14 cellular contexts compared by ENCODE assay signal in the genomic region with DNA sequence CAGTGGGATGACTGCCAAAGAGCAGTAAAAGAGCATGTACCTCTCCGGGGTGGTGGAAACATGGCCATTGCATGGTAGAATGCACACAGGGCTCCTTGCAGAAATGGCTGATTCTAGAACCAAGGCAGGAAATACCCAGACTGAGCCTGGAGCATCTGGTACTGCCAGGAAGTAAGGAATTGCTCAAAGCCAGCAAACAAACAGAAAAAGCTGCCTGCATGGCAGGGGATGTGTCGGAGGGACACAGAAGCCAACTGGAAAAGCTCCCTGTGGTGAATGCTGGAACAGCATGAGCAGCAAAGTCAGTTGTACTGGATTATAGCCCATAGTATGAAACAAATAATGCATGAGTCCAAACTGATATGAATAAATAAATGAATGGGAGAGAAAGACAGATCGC.
A peak's percentile ranks its signal among the peaks of the same experiment; 100 is the strongest.
DNase-seq lines count a peak whose midpoint lies in the region; ATAC-seq and TF ChIP-seq lines count a peak whose summit lies in the region.
"Had no signal": no experiment of that assay in that cellular context is flagged by ENCODE, and none has a peak within 500 bp of the region (broad histone marks: within the 10 kb centered on the region; RNA-seq: fewer than 3 reads in every experiment).

No MANE protein-coding gene starts in this region.

- 93 to 97% (median 95%) methylated on average over 3 of the region's 3 CpGs for WGBS in heart left ventricle, 4 donors

- H3K36me3 ChIP-seq in heart left ventricle = peaks cover 0 to 30% (median 11%) of the 10 kb centered on the region in 9 donors

- H3K27me3 Mint-ChIP-seq in WTC11 (ENCODE audit: low read depth) = no peaks in the 10 kb centered on the region

- DNase-seq in AG04450 (ENCODE audit: low read depth, low spot score) = no peak
- DNase-seq in G401 (ENCODE audit: low spot score) = peak; percentile 90
- no peak for DNase-seq in WTC11 (ENCODE audit: low spot score)
- peak; percentile 6 for DNase-seq in foreskin melanocyte
- no peak for DNase-seq in ecto neural progenitor cell (ENCODE audit: low spot score)
- no peak for DNase-seq in heart left ventricle
- DNase-seq: activated CD4-positive, CD25-positive, alpha-beta regulatory T cell; activated CD8-positive, alpha-beta memory T cell treated with anti-CD3 and anti-CD28 coated beads, Interleukin-2, amount 50 U/mL, for 48 hours; retina; stimulated activated CD4-positive, alpha-beta T cell treated with anti-CD3 and anti-CD28 coated beads, Interleukin-2, amount 100 ng/mL, for 24 hours had no signal

- H3K36me3 Mint-ChIP-seq in WTC11 = peaks cover 10% of the 10 kb centered on the region

- no peak overlapping the region for H3K4me3 Mint-ChIP-seq in WTC11

- H3K27ac ChIP-seq in AG04450 (ENCODE audit: low read depth, low read length) (no peak overlapping the region), heart left ventricle (no peak overlapping the region)
- H3K27ac ChIP-seq: dorsolateral prefrontal cortex, gastroesophageal sphincter had no signal

- no peak for TF ChIP-seq POLR2A in heart left ventricle (IDR thresholded peaks at IDR 0.05)

- H3K27me3 ChIP-seq in AG04450 (ENCODE audit: control insufficient read depth, insufficient read depth, low read length) (no peaks in the 10 kb centered on the region), heart left ventricle (no peaks in the 10 kb centered on the region)
- H3K27me3 ChIP-seq: dorsolateral prefrontal cortex, gastroesophageal sphincter had no signal

- CTCF ChIA-PET in AG04450 (lab: Charles Lee) = no interaction called here
- CTCF ChIA-PET in WTC11 (lab: Charles Lee) = interaction anchor here (0.7 to 0.9 kb wide), 2 partner anchors 61 to 62 kb away, joined by 3 read pairs; no protein-coding TSS in a partner anchor

- peak; percentile 51 for ATAC-seq in WTC11
- no peak for ATAC-seq in HG03045 (IDR thresholded peaks at IDR 0.05; ENCODE audit: unreplicated experiment)
- ATAC-seq in heart left ventricle = no peak
- no peak for ATAC-seq in HG03378 (IDR thresholded peaks at IDR 0.05; ENCODE audit: unreplicated experiment)
- ATAC-seq: gastroesophageal sphincter had no signal

- POLR2A ChIA-PET in AG04450 (lab: Yijun Ruan, JAX) = no interaction called here
- POLR2A ChIA-PET in WTC11 (lab: Charles Lee) = no interaction called here

- H3K4me1 Mint-ChIP-seq in WTC11 = peaks cover 4% of the 10 kb centered on the region; the same call in 1 of the 2 replicates

- intact Hi-C loops in heart left ventricle (cut with DNase I) = no loop called here

- H3K9me3 ChIP-seq in AG04450 (ENCODE audit: control insufficient read depth, insufficient read depth, low read length) (no peaks in the 10 kb centered on the region), heart left ventricle (peaks cover 0 to 10% (median 0%) of the 10 kb centered on the region in 12 donors)

- in situ Hi-C loops in G401 (cut with HindIII; ENCODE audit: low sequenced_read_pairs) = no loop called here

- peak overlapping the region; percentile 43; the same call in 1 of the 2 replicates for H3K27ac Mint-ChIP-seq in WTC11

- peaks cover 5% of the 10 kb centered on the region for H3K9me3 Mint-ChIP-seq in WTC11

- H3K4me3 ChIP-seq in AG04450 (ENCODE audit: low read depth, low read length) (no peak overlapping the region), heart left ventricle (no peak overlapping the region)
- H3K4me3 ChIP-seq: dorsolateral prefrontal cortex, gastroesophageal sphincter had no signal

- TF ChIP-seq CTCF in AG04450 (IDR thresholded peaks at IDR 0.05; ENCODE audit: low read depth, low read length) = peak; percentile 25; the same call in 1 of the 2 replicates
- TF ChIP-seq CTCF in WTC11 (IDR thresholded peaks at IDR 0.05) = no peak
- TF ChIP-seq CTCF in heart left ventricle (IDR thresholded peaks at IDR 0.05) = peak in 1 of 12 donors; percentile 4

- no peaks in the 10 kb centered on the region for H3K4me1 ChIP-seq in heart left ventricle
- H3K4me1 ChIP-seq: gastroesophageal sphincter had no signal

TF ChIP-seq in WTC11, 78 proteins besides CTCF, POLR2A, EP300 and RAD21:
- TF ChIP-seq, protein P1, sequence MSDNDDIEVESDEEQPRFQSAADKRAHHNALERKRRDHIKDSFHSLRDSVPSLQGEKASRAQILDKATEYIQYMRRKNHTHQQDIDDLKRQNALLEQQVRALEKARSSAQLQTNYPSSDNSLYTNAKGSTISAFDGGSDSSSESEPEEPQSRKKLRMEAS (CRISPR knock-in tag; IDR thresholded peaks at IDR 0.05) = no peak
- TF ChIP-seq CREM (CRISPR knock-in tag; IDR thresholded peaks at IDR 0.05) (no peak), NR1H2 (CRISPR knock-in tag; IDR thresholded peaks at IDR 0.05) (no peak), SOX15 (CRISPR knock-in tag; IDR thresholded peaks at IDR 0.05) (no peak), RELA (CRISPR knock-in tag; IDR thresholded peaks at IDR 0.05; ENCODE audit: borderline replicate concordance) (no peak), SMAD4 (CRISPR knock-in tag; IDR thresholded peaks at IDR 0.05) (no peak)
- TF ChIP-seq, protein P2, sequence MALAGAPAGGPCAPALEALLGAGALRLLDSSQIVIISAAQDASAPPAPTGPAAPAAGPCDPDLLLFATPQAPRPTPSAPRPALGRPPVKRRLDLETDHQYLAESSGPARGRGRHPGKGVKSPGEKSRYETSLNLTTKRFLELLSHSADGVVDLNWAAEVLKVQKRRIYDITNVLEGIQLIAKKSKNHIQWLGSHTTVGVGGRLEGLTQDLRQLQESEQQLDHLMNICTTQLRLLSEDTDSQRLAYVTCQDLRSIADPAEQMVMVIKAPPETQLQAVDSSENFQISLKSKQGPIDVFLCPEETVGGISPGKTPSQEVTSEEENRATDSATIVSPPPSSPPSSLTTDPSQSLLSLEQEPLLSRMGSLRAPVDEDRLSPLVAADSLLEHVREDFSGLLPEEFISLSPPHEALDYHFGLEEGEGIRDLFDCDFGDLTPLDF (CRISPR knock-in tag; IDR thresholded peaks at IDR 0.05) = no peak
- TF ChIP-seq, protein P3, sequence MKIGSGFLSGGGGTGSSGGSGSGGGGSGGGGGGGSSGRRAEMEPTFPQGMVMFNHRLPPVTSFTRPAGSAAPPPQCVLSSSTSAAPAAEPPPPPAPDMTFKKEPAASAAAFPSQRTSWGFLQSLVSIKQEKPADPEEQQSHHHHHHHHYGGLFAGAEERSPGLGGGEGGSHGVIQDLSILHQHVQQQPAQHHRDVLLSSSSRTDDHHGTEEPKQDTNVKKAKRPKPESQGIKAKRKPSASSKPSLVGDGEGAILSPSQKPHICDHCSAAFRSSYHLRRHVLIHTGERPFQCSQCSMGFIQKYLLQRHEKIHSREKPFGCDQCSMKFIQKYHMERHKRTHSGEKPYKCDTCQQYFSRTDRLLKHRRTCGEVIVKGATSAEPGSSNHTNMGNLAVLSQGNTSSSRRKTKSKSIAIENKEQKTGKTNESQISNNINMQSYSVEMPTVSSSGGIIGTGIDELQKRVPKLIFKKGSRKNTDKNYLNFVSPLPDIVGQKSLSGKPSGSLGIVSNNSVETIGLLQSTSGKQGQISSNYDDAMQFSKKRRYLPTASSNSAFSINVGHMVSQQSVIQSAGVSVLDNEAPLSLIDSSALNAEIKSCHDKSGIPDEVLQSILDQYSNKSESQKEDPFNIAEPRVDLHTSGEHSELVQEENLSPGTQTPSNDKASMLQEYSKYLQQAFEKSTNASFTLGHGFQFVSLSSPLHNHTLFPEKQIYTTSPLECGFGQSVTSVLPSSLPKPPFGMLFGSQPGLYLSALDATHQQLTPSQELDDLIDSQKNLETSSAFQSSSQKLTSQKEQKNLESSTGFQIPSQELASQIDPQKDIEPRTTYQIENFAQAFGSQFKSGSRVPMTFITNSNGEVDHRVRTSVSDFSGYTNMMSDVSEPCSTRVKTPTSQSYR (CRISPR knock-in tag; IDR thresholded peaks at IDR 0.05) = no peak
- TF ChIP-seq, protein P4, sequence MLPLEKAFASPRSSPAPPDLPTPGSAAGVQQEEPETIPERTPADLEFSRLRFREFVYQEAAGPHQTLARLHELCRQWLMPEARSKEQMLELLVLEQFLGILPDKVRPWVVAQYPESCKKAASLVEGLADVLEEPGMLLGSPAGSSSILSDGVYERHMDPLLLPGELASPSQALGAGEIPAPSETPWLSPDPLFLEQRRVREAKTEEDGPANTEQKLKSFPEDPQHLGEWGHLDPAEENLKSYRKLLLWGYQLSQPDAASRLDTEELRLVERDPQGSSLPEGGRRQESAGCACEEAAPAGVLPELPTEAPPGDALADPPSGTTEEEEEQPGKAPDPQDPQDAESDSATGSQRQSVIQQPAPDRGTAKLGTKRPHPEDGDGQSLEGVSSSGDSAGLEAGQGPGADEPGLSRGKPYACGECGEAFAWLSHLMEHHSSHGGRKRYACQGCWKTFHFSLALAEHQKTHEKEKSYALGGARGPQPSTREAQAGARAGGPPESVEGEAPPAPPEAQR (CRISPR knock-in tag; IDR thresholded peaks at IDR 0.05) = no peak
- TF ChIP-seq, protein P5, sequence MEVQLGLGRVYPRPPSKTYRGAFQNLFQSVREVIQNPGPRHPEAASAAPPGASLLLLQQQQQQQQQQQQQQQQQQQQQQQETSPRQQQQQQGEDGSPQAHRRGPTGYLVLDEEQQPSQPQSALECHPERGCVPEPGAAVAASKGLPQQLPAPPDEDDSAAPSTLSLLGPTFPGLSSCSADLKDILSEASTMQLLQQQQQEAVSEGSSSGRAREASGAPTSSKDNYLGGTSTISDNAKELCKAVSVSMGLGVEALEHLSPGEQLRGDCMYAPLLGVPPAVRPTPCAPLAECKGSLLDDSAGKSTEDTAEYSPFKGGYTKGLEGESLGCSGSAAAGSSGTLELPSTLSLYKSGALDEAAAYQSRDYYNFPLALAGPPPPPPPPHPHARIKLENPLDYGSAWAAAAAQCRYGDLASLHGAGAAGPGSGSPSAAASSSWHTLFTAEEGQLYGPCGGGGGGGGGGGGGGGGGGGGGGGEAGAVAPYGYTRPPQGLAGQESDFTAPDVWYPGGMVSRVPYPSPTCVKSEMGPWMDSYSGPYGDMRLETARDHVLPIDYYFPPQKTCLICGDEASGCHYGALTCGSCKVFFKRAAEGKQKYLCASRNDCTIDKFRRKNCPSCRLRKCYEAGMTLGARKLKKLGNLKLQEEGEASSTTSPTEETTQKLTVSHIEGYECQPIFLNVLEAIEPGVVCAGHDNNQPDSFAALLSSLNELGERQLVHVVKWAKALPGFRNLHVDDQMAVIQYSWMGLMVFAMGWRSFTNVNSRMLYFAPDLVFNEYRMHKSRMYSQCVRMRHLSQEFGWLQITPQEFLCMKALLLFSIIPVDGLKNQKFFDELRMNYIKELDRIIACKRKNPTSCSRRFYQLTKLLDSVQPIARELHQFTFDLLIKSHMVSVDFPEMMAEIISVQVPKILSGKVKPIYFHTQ (CRISPR knock-in tag; IDR thresholded peaks at IDR 0.05) = no peak
TF ChIP-seq in WTC11: peak in this region for 0.

Comparison
In these comparisons a context has a peak if more than half of its experiments do, and no peak if none do; other contexts are left out.
1. DNase-seq: peak in G401 (single experiment) and foreskin melanocyte (single experiment); none in AG04450 (single experiment), WTC11 (single experiment), ecto neural progenitor cell (single experiment) and heart left ventricle (0 of 5).